ENCODE assay signal across 8 cellular contexts in the genomic region with DNA sequence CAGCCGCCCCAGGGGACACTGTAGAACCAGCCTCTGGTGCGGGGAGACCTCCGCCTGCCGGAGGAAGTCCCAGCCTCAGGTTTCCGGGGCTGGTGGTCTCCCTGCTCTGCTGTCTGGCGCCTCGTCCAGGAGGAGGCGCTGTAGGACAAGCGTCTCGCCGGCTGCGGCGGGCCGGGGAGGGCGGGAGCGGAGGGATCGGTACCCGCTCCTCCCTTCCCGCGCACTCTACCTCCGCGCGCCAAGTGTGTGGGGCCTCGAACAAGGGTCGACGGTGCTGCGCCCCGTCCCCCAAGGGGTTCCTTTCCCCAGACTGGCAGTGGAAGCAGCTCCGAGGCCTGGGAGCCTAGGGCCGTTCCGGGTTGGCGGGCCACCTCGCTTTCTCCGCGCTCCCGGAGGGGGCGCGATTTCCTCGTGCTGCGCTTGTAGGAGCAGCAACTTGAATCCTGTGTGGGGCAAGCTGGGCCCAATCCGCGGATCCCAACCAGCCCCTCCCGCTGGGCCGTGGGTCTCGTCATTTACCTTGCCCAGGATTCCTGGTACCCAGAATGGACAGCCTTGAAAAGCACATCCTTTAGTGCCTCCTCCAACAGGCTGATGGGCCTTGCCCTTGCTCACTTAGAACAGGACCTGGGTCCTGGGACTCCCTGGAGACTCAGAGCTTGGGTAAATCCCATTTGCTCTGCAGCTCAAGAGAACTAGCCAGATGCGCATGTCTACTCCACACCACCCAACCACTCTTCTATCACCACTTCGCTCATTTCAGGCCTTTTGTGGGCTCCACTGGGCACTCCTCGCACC. TPM values are rescaled to one million over a fixed set of nuclear protein-coding genes. Genes with fewer than 3 reads are reported as not detected.
A peak's percentile ranks its signal among the peaks of the same experiment; 100 is the strongest.
DNase-seq lines count a peak whose midpoint lies in the region; ATAC-seq and TF ChIP-seq lines count a peak whose summit lies in the region.

No MANE protein-coding gene starts in this region.

- TF ChIP-seq CTCF in liver (IDR thresholded peaks at IDR 0.05; ENCODE audit: low read depth, low read length, missing input control), result peak; percentile 72

- 8% methylated on average over 48 of the region's 48 CpGs for WGBS in liver

- H3K4me1 ChIP-seq in liver (ENCODE audit: control insufficient read depth in 4 of 4, insufficient read depth in 4 of 4, low read length in 3 of 4), result peaks cover 7 to 18% (median 13%) of the 10 kb centered on the region in 4 donors

- DNase-seq in SHP77 (lab: John Stamatoyannopoulos, UW) (peak; percentile 43 to 57), SHP77 treated with DMSO at 0.1 percent for 48 hours (lab: John Stamatoyannopoulos, UW) (no peak), NCI-H146 treated with DMSO at 0.1 percent for 48 hours (lab: John Stamatoyannopoulos, UW; ENCODE audit: unreplicated experiment) (peak; percentile 67), cortex of kidney (lab: John Stamatoyannopoulos, UW) (peak; percentile 79)
- peak; percentile 38 to 62 for DNase-seq in stimulated activated CD4-positive, alpha-beta T cell treated with anti-CD3 and anti-CD28 coated beads, Interleukin-4, amount 100 ng/mL, for 4 hours

- peak; percentile 93 for ATAC-seq in HG02678 (IDR thresholded peaks at IDR 0.05; ENCODE audit: unreplicated experiment)
- peak; percentile 63 to 67 for ATAC-seq in activated CD4-positive, CD25-positive, alpha-beta regulatory T cell treated with anti-CD3 and anti-CD28 coated beads, Interleukin-2, amount 50 U/mL, for 24 hours

- no peak overlapping the region for H3K9ac ChIP-seq in liver (ENCODE audit: low read depth in 1 of 2, low read length in 2 of 2)

- H3K9me3 ChIP-seq in liver (ENCODE audit: control insufficient read depth in 4 of 4, low read length in 3 of 4), result no peaks in the 10 kb centered on the region

- no peak overlapping the region for H3K27ac ChIP-seq in liver (ENCODE audit: low read depth in 1 of 2, low read length in 2 of 2)

- H3K4me3 ChIP-seq in liver (ENCODE audit: low read depth in 1 of 3, low read length in 3 of 3), result peak overlapping the region in 2 of 3 donors; percentile 52 to 59

- no peaks in the 10 kb centered on the region for H3K36me3 ChIP-seq in liver (ENCODE audit: control insufficient read depth in 4 of 4, insufficient read depth in 3 of 4, low read depth in 1 of 4, low read length in 3 of 4)

- peak; percentile 90 to 94 for TF ChIP-seq RAD21 in liver (IDR thresholded peaks at IDR 0.05)

- H3K27me3 ChIP-seq in liver (ENCODE audit: control insufficient read depth in 4 of 4, insufficient read depth in 4 of 4, low read length in 3 of 4), result peaks cover 5 to 27% (median 20%) of the 10 kb centered on the region in 4 donors

TF ChIP-seq in liver, 16 proteins besides CTCF, POLR2A, EP300 and RAD21:
- no peak for TF ChIP-seq TAF1 (conservative IDR thresholded peaks at IDR 0.05)
- TF ChIP-seq RXRA (IDR thresholded peaks at IDR 0.05), result no peak
- no peak for TF ChIP-seq JUND (IDR thresholded peaks at IDR 0.05)
- TF ChIP-seq HNF4A (conservative IDR thresholded peaks at IDR 0.05), result no peak
- TF ChIP-seq, protein P1, sequence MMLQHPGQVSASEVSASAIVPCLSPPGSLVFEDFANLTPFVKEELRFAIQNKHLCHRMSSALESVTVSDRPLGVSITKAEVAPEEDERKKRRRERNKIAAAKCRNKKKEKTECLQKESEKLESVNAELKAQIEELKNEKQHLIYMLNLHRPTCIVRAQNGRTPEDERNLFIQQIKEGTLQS (IDR thresholded peaks at IDR 0.05), result no peak
- TF ChIP-seq YY1 (IDR thresholded peaks at IDR 0.05), result no peak
- TF ChIP-seq GABPA (IDR thresholded peaks at IDR 0.05 in 1 of 2, conservative IDR thresholded peaks at IDR 0.05 in 1 of 2), result no peak
- TF ChIP-seq SP1 (IDR thresholded peaks at IDR 0.05), result no peak
- TF ChIP-seq EGR1 (IDR thresholded peaks at IDR 0.05; ENCODE audit: low read depth in 2 of 2), result no peak
- TF ChIP-seq, protein P2, sequence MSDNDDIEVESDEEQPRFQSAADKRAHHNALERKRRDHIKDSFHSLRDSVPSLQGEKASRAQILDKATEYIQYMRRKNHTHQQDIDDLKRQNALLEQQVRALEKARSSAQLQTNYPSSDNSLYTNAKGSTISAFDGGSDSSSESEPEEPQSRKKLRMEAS (IDR thresholded peaks at IDR 0.05), result no peak
- no peak for TF ChIP-seq HNF4G (IDR thresholded peaks at IDR 0.05)
- no peak for TF ChIP-seq FOXA2 (IDR thresholded peaks at IDR 0.05)
- TF ChIP-seq, protein P3, sequence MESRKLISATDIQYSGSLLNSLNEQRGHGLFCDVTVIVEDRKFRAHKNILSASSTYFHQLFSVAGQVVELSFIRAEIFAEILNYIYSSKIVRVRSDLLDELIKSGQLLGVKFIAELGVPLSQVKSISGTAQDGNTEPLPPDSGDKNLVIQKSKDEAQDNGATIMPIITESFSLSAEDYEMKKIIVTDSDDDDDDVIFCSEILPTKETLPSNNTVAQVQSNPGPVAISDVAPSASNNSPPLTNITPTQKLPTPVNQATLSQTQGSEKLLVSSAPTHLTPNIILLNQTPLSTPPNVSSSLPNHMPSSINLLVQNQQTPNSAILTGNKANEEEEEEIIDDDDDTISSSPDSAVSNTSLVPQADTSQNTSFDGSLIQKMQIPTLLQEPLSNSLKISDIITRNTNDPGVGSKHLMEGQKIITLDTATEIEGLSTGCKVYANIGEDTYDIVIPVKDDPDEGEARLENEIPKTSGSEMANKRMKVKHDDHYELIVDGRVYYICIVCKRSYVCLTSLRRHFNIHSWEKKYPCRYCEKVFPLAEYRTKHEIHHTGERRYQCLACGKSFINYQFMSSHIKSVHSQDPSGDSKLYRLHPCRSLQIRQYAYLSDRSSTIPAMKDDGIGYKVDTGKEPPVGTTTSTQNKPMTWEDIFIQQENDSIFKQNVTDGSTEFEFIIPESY (IDR thresholded peaks at IDR 0.05), result no peak
- TF ChIP-seq FOXA1 (IDR thresholded peaks at IDR 0.05), result no peak
- no peak for TF ChIP-seq NR2F2 (IDR thresholded peaks at IDR 0.05)
- TF ChIP-seq REST (IDR thresholded peaks at IDR 0.05), result no peak

RNA-seq across cellular contexts. Expression of gene HOXD4, which starts 10.6 kb away (rescaled TPM):
- not detected for total RNA-seq in liver
- polyA plus RNA-seq in liver, result not detected

RNA-seq across cellular contexts. Expression of gene HOXD8, which starts 11.2 kb away (rescaled TPM):
- total RNA-seq in liver, result under 1 TPM; 0.08 to 0.19 TPM
- under 1 TPM in 1 of 2 donors, not detected in 1; 0.06 TPM for polyA plus RNA-seq in liver

RNA-seq across cellular contexts. Expression of gene HOXD3, which starts 16.4 kb away (rescaled TPM):
- total RNA-seq in liver, result not detected
- not detected for polyA plus RNA-seq in liver

RNA-seq across cellular contexts. Expression of gene HOXD9, which starts 18.2 kb away (rescaled TPM):
- not detected for total RNA-seq in liver
- polyA plus RNA-seq in liver, result under 1 TPM in 1 of 2 donors, not detected in 1; 0.07 TPM

RNA-seq across cellular contexts. Expression of gene HOXD10, which starts 24.1 kb away (rescaled TPM):
- not detected for total RNA-seq in liver
- not detected for polyA plus RNA-seq in liver
